In genomic region chr6:62980093-62980492, GRCh38 we compare ENCODE assay signal across 28 cellular contexts.
"Had no signal": no experiment of that assay in that cellular context is flagged by ENCODE, and none has a peak within 500 bp of the region (broad histone marks: within the 10 kb centered on the region; RNA-seq: fewer than 3 reads in every experiment).

No MANE protein-coding gene starts in this region.

- H3K27ac ChIP-seq: ascending aorta, cardiac muscle cell, PC-9, VCaP had no signal

- DNase-seq: activated B cell treated with CpG ODN at 0.5 μM for 24 hours; activated CD4-positive, alpha-beta memory T cell treated with anti-CD3 and anti-CD28 coated beads, Interleukin-2, amount 10 ng/mL, durations not matched to agents 7 days and 5 days; activated CD4-positive, alpha-beta T cell treated with anti-CD3 and anti-CD28 coated beads for 4 hours; activated CD4-positive, CD25-positive, alpha-beta regulatory T cell treated with anti-CD3 and anti-CD28 coated beads, Interleukin-2, amount 50 U/mL, for 72 hours; activated gamma-delta T cell; activated naive CD4-positive, alpha-beta T cell treated with Interleukin-2 at 50 U/mL for 16 hours; activated naive CD8-positive, alpha-beta T cell treated with anti-CD3 and anti-CD28 coated beads, Interleukin-2, amount 10 ng/mL, durations not matched to agents 7 days and 5 days; activated T-cell treated with anti-CD3 and anti-CD28 coated beads, Interleukin-2, amount 50 U/mL, for 24 hours; amygdala; NCI-H1092 treated with DMSO at 0.1 percent for 48 hours; NCI-H1417; NCI-H146; NCI-H187; NCI-H2029 treated with DMSO at 0.1 percent for 48 hours; NCI-H2107; NCI-H2171; NCI-H510A; NCI-H526; NCI-H748 treated with DMSO at 0.1 percent for 48 hours; PC-9; Right ventricle myocardium superior; SW 1271; T-helper 1 cell; T-helper 2 cell; T-helper 9 cell had no signal
